ENCODE assay signal across 11 cellular contexts in the genomic region with DNA sequence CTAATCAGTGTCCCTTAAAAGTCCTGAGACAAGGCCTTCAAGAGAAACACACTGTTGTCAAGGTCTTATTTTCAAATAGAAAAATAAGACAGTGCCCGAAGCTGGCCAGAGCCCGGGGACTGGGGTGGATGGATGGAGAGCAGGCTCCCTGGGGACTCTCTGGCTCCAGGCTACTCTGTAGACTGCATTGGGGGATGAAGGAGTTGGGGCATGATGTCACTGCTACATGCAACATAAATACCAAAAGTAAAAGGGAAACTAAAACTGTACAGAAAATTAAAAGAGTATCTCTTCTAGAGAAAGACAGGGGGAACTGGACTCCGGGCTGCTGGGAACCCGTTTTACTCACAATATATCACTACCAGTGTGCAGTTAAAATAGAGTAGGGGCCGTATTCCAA.
DNase-seq lines count a peak whose midpoint lies in the region; ATAC-seq and TF ChIP-seq lines count a peak whose summit lies in the region.
"Had no signal": no experiment of that assay in that cellular context is flagged by ENCODE, and none has a peak within 500 bp of the region (broad histone marks: within the 10 kb centered on the region; RNA-seq: fewer than 3 reads in every experiment).

No MANE protein-coding gene starts in this region.

- intact Hi-C loops in CD4-positive, alpha-beta memory T cell (cut with micrococcal nuclease), result no loop called here

- no peak overlapping the region for H3K4me3 Mint-ChIP-seq in CD4-positive, alpha-beta memory T cell
- H3K4me3 Mint-ChIP-seq: T-helper 17 cell had no signal

- H3K4me1 Mint-ChIP-seq in CD4-positive, alpha-beta memory T cell, result no peaks in the 10 kb centered on the region

- DNase-seq in coronary artery (ENCODE audit: low spot score), result no peak
- DNase-seq in CD4-positive, alpha-beta memory T cell, result no peak
- no peak for DNase-seq in activated naive CD4-positive, alpha-beta T cell (lab: John Stamatoyannopoulos, UW)
- no peak for DNase-seq in omental fat pad (ENCODE audit: low spot score)
- DNase-seq in tibial nerve (ENCODE audit: low spot score in 2 of 2), result no peak
- DNase-seq: amniotic stem cell, NCI-H146, T-helper 17 cell had no signal

- no peaks in the 10 kb centered on the region for H3K36me3 Mint-ChIP-seq in CD4-positive, alpha-beta memory T cell

- TF ChIP-seq POLR2A in tibial nerve (IDR thresholded peaks at IDR 0.05), result no peak

- no peak for TF ChIP-seq CTCF in coronary artery (IDR thresholded peaks at IDR 0.05)
- no peak for TF ChIP-seq CTCF in omental fat pad (IDR thresholded peaks at IDR 0.05)
- no peak for TF ChIP-seq CTCF in tibial nerve (IDR thresholded peaks at IDR 0.05)

- no peaks in the 10 kb centered on the region for H3K27me3 ChIP-seq in CD4-positive, alpha-beta memory T cell (ENCODE audit: insufficient read depth, low read length)
- H3K27me3 ChIP-seq in tibial nerve, result no peaks in the 10 kb centered on the region

- H3K4me1 ChIP-seq in CD4-positive, alpha-beta memory T cell (ENCODE audit: insufficient read depth, low read length), result no peaks in the 10 kb centered on the region
- peaks cover 0 to 35% (median 8%) of the 10 kb centered on the region in 4 donors for H3K4me1 ChIP-seq in tibial nerve

- H3K27ac Mint-ChIP-seq in CD4-positive, alpha-beta memory T cell, result no peak overlapping the region
- H3K27ac Mint-ChIP-seq: T-helper 17 cell had no signal

- H3K9me3 Mint-ChIP-seq in CD4-positive, alpha-beta memory T cell, result peaks cover 0 to 2% (median 0%) of the 10 kb centered on the region in 8 donors

- H3K36me3 ChIP-seq in CD4-positive, alpha-beta memory T cell (ENCODE audit: insufficient read depth, low read length), result no peaks in the 10 kb centered on the region
- no peaks in the 10 kb centered on the region for H3K36me3 ChIP-seq in tibial nerve

- POLR2A ChIA-PET in CD4-positive, alpha-beta memory T cell (lab: Charles Lee; ENCODE audit: partially characterized antibody), result no interaction called here

- ATAC-seq in GM18868 (IDR thresholded peaks at IDR 0.05; ENCODE audit: unreplicated experiment) (peak; percentile 67), GM21515 (IDR thresholded peaks at IDR 0.05; ENCODE audit: unreplicated experiment) (peak; percentile 94), HG03103 (IDR thresholded peaks at IDR 0.05; ENCODE audit: low read depth, unreplicated experiment) (peak; percentile 70), omental fat pad (ENCODE audit: low FRiP score) (no peak)
- ATAC-seq: T-helper 17 cell had no signal

- H3K4me3 ChIP-seq in coronary artery (no peak overlapping the region), tibial nerve (no peak overlapping the region)
- H3K4me3 ChIP-seq in CD4-positive, alpha-beta memory T cell (ENCODE audit: low read length in 2 of 2), result no peak overlapping the region

- H3K27ac ChIP-seq in coronary artery (peak overlapping the region; percentile 3 to 33), tibial nerve (no peak overlapping the region)
- no peak overlapping the region for H3K27ac ChIP-seq in CD4-positive, alpha-beta memory T cell (ENCODE audit: low read depth, low read length)

- CTCF ChIA-PET in CD4-positive, alpha-beta memory T cell (lab: Charles Lee; ENCODE audit: partially characterized antibody), result interaction anchor here (1.7 kb wide), 1 partner anchor 9 kb away, joined by 4 read pairs; no protein-coding TSS in a partner anchor

- 90% methylated on average over 5 of the region's 5 CpGs for WGBS in tibial nerve, 2 donors

- no peaks in the 10 kb centered on the region for H3K9me3 ChIP-seq in CD4-positive, alpha-beta memory T cell (ENCODE audit: control insufficient read depth in 1 of 2, low read length in 2 of 2)
- H3K9me3 ChIP-seq in tibial nerve, result peaks cover 0 to 5% (median 0%) of the 10 kb centered on the region in 4 donors

- no peak for TF ChIP-seq EP300 in tibial nerve (IDR thresholded peaks at IDR 0.05)

- no peaks in the 10 kb centered on the region for H3K27me3 Mint-ChIP-seq in CD4-positive, alpha-beta memory T cell

Comparison
In these comparisons a context has a peak if more than half of its experiments do, and no peak if none do; other contexts are left out.
1. H3K27ac ChIP-seq: peak in coronary artery (2 of 2); none in CD4-positive, alpha-beta memory T cell (single experiment) and tibial nerve (0 of 4).